14 cellular contexts compared by ENCODE assay signal in genomic region chr2:4420032-4420431, GRCh38.
A peak's percentile ranks its signal among the peaks of the same experiment; 100 is the strongest.
DNase-seq lines count a peak whose midpoint lies in the region; ATAC-seq and TF ChIP-seq lines count a peak whose summit lies in the region.
"Had no signal": no experiment of that assay in that cellular context is flagged by ENCODE, and none has a peak within 500 bp of the region (broad histone marks: within the 10 kb centered on the region; RNA-seq: fewer than 3 reads in every experiment).

No MANE protein-coding gene starts in this region.

- peaks cover 0 to 4% (median 0%) of the 10 kb centered on the region in 3 experiments; a peak in 4 of 7 replicates for H3K36me3 Mint-ChIP-seq in H9 (ENCODE audit: insufficient read depth in 1 of 3, low read depth in 3 of 3)
- H3K36me3 Mint-ChIP-seq: CD8-positive, alpha-beta memory T cell had no signal

- H4K20me1 ChIP-seq in H9 (ENCODE audit: control insufficient read depth, insufficient read depth, insufficient read length): no peaks in the 10 kb centered on the region

- no peak for TF ChIP-seq POLR2A in upper lobe of left lung (IDR thresholded peaks at IDR 0.05)

- H2BK5ac ChIP-seq in H9 (ENCODE audit: insufficient read length, low read length): no peak overlapping the region

- peaks cover 4% of the 10 kb centered on the region for H3K27me3 Mint-ChIP-seq in H9 (ENCODE audit: low read depth)
- H3K27me3 Mint-ChIP-seq: CD8-positive, alpha-beta memory T cell had no signal

- no peak overlapping the region for H3T11ph ChIP-seq in H9 (ENCODE audit: low read length)

- no peaks in the 10 kb centered on the region for H3K9me3 ChIP-seq in H9 (ENCODE audit: control insufficient read depth, low read depth, low read length)
- H3K9me3 ChIP-seq in upper lobe of left lung: no peaks in the 10 kb centered on the region
- H3K9me3 ChIP-seq: BE2C had no signal

- H3K79me2 ChIP-seq in H9 (ENCODE audit: insufficient read depth, low read length): no peaks in the 10 kb centered on the region

- no CpG with 5 or more reads among the region's 3 CpGs for WGBS in H9 (ENCODE audit: extremely low coverage, insufficient read length, low lambda C conversion rate)
- WGBS in upper lobe of left lung, 2 donors: 35 to 44% methylated on average over 3 of the region's 3 CpGs

- H3K9ac ChIP-seq in H9 (ENCODE audit: extremely low read depth, insufficient read length, low read length): no peak overlapping the region

- H4K8ac ChIP-seq in H9 (replicated peaks; ENCODE audit: insufficient read length, low read depth, low read length): no peak overlapping the region

- H3K36me3 ChIP-seq in upper lobe of left lung: no peaks in the 10 kb centered on the region
- H3K36me3 ChIP-seq: BE2C had no signal

- no peak overlapping the region for H3K27ac ChIP-seq in H9 (ENCODE audit: insufficient read length, low read depth, low read length)
- H3K27ac ChIP-seq in upper lobe of left lung: no peak overlapping the region

- H3K4me1 Mint-ChIP-seq in H9: peaks cover 0 to 10% of the 10 kb centered on the region in 2 experiments; a peak in 1 of 4 replicates
- H3K4me1 Mint-ChIP-seq: CD8-positive, alpha-beta memory T cell had no signal

- H2BK20ac ChIP-seq in H9 (ENCODE audit: low read depth, low read length, poor library complexity, severe bottlenecking): no peak overlapping the region

- no peak overlapping the region for H3K4me3 ChIP-seq in upper lobe of left lung

- DNase-seq in Daoy (ENCODE audit: low read depth): peak; percentile 10
- no peak for DNase-seq in H9
- peak; percentile 6 for DNase-seq in SW480 (ENCODE audit: low spot score)
- peak; percentile 27 for DNase-seq in iPS-NIHi11 (ENCODE audit: low spot score)
- no peak for DNase-seq in cardiac septum (ENCODE audit: low spot score)
- no peak for DNase-seq in upper lobe of left lung
- DNase-seq: BE2C; CD8-positive, alpha-beta memory T cell; MM.1S; NCI-H1417 treated with DMSO at 0.1 percent for 48 hours; NCI-H2081; NCI-H2227 treated with DMSO at 0.1 percent for 48 hours; SIG-M5 had no signal

- no peak overlapping the region for H3K4ac ChIP-seq in H9 (ENCODE audit: low read depth, low read length)

- no peak overlapping the region for H2BK15ac ChIP-seq in H9 (ENCODE audit: low read depth, low read length)

- no peak overlapping the region for H3K18ac ChIP-seq in H9 (ENCODE audit: insufficient read length, low read depth, low read length)

- H2AFZ ChIP-seq in H9 (ENCODE audit: low read length): no peak overlapping the region

- no peak overlapping the region for H3K14ac ChIP-seq in H9 (ENCODE audit: insufficient read depth, low read length)

- H2AK5ac ChIP-seq in H9 (ENCODE audit: insufficient read length, low read length): no peak overlapping the region

- no peak overlapping the region for H4K91ac ChIP-seq in H9 (ENCODE audit: insufficient read length, low read depth, low read length)

- H3K79me1 ChIP-seq in H9 (ENCODE audit: insufficient read depth, low read depth, low read length, poor library complexity, severe bottlenecking): no peaks in the 10 kb centered on the region

- H3K56ac ChIP-seq in H9 (ENCODE audit: insufficient read length, low read depth, low read length): no peak overlapping the region

- no peak for TF ChIP-seq EP300 in upper lobe of left lung (IDR thresholded peaks at IDR 0.05)

- H2BK120ac ChIP-seq in H9 (ENCODE audit: low read depth, low read length, poor library complexity, severe bottlenecking): no peak overlapping the region

- intact Hi-C loops in cardiac septum (cut with DNase I): no loop called here

- H3K27me3 ChIP-seq in H9 (ENCODE audit: insufficient read depth, low read length): no peaks in the 10 kb centered on the region
- no peaks in the 10 kb centered on the region for H3K27me3 ChIP-seq in upper lobe of left lung
- H3K27me3 ChIP-seq: BE2C had no signal

- H3K27ac Mint-ChIP-seq in H9: no peak overlapping the region
- H3K27ac Mint-ChIP-seq: CD8-positive, alpha-beta memory T cell had no signal

- peaks cover 4 to 5% of the 10 kb centered on the region in 2 experiments for H3K9me3 Mint-ChIP-seq in H9

- ATAC-seq in upper lobe of left lung (ENCODE audit: low FRiP score in 2 of 2) (no peak), HG03354 (IDR thresholded peaks at IDR 0.05; ENCODE audit: poor library complexity, severe bottlenecking, unreplicated experiment) (no peak)

- H3K4me3 Mint-ChIP-seq in H9: no peak overlapping the region
- H3K4me3 Mint-ChIP-seq: CD8-positive, alpha-beta memory T cell had no signal

- H4K5ac ChIP-seq in H9 (ENCODE audit: insufficient read length, low read depth, low read length): no peak overlapping the region

- H3K23ac ChIP-seq in H9 (ENCODE audit: insufficient read length, low read depth, low read length): no peak overlapping the region

- no peaks in the 10 kb centered on the region for H3K23me2 ChIP-seq in H9 (ENCODE audit: insufficient read length, low read depth, low read length, poor library complexity, severe bottlenecking)

- H3K4me1 ChIP-seq in H9 (ENCODE audit: insufficient read depth, low read length): no peaks in the 10 kb centered on the region
- no peaks in the 10 kb centered on the region for H3K4me1 ChIP-seq in upper lobe of left lung
- H3K4me1 ChIP-seq: BE2C had no signal

- TF ChIP-seq CTCF in H9 (conservative IDR thresholded peaks at IDR 0.05): peak; percentile 54
- TF ChIP-seq CTCF in upper lobe of left lung (IDR thresholded peaks at IDR 0.05): no peak

- H2BK12ac ChIP-seq in H9 (ENCODE audit: insufficient read length, low read depth, low read length): no peak overlapping the region

- H3K4me2 ChIP-seq in H9 (ENCODE audit: insufficient read depth, insufficient read length, low read length): no peak overlapping the region

Comparison
In these comparisons a context has a peak if more than half of its experiments do, and no peak if none do; other contexts are left out.
1. DNase-seq: peak in Daoy (single experiment), SW480 (single experiment) and iPS-NIHi11 (single experiment); none in H9 (single experiment), cardiac septum (single experiment) and upper lobe of left lung (0 of 2).